ENCODE assay signal across 9 cellular contexts in the genomic region with DNA sequence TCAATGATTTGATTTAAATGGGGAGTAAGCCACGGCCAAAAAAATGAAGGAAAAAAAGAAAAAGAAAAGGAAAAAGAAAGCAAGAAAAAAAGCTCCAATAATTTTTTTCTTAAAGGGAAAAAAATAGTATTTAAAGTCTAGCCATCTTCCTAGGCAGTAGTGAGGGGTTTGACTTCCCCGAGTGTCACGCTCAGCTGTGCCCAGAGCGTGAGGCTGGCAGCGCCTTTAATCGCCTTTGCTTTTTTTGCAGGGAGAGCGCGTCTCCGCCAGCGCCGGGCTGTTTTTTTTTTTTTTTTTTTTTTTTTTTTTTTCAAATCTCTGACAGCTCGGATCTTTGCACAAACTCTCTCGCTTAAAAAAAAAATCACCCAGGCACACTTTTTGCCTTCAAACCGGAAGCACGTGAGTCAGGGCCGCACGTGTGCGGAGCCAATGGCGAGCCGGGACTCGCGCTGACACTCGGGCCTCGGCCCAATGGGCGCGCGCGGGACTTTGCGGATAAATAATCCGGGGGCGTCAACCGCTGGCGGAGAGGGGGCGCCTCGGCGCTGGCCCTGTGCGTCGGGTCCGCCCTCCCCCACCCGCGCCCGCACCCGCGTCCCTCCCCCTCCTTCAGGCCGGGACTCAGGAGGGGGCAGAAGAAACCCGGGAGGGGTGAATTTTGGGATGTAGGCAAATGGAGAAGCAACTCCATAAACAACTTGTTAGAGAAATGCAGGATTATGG. TPM values are rescaled to one million over a fixed set of nuclear protein-coding genes. Genes with fewer than 3 reads are reported as not detected.
DNase-seq lines count a peak whose midpoint lies in the region; ATAC-seq, FAIRE-seq and TF ChIP-seq lines count a peak whose summit lies in the region.
"Had no signal": no experiment of that assay in that cellular context is flagged by ENCODE, and none has a peak within 500 bp of the region (broad histone marks: within the 10 kb centered on the region; RNA-seq: fewer than 3 reads in every experiment).

A gene (minus strand): TSS at position 202 of the 726 bp plus-strand sequence. CDS start 481 bp downstream, outside the sequence.

- H3K4me1 ChIP-seq in keratinocyte (ENCODE audit: control insufficient read depth, extremely low read depth, insufficient read depth, low read length) (peaks cover 6% of the 10 kb centered on the region), urinary bladder (ENCODE audit: insufficient read depth) (peaks cover 3% of the 10 kb centered on the region), left lung (peaks cover 0 to 36% of the 10 kb centered on the region in 2 donors)

- no peaks in the 10 kb centered on the region for H3K9me1 ChIP-seq in keratinocyte (ENCODE audit: control insufficient read depth, extremely low read depth, insufficient read depth, low read length)

- peak within 1 kb of the TSS; percentile 43 to 69 (median 64) for H3K4me3 ChIP-seq in keratinocyte (ENCODE audit: control insufficient read depth in 2 of 3, extremely low read depth in 1 of 3, insufficient read depth in 2 of 3, low read depth in 1 of 3, low read length in 3 of 3)
- H3K4me3 ChIP-seq in urinary bladder (ENCODE audit: low read depth, low read length), result peak within 1 kb of the TSS; percentile 27
- no peak within 1 kb of the TSS for H3K4me3 ChIP-seq in left lung

- peak within 1 kb of the TSS; percentile 72 for H3K4me3 Mint-ChIP-seq in activated naive CD8-positive, alpha-beta T cell

- intact Hi-C loops in Right ventricle myocardium superior (cut with DNase I), result no loop called here
- intact Hi-C loops in cardiac septum (cut with DNase I), result no loop called here
- intact Hi-C loops in left lung (cut with DNase I), result no loop called here

- TF ChIP-seq CTCF in keratinocyte (optimal IDR thresholded peaks at IDR 0.05 in 1 of 3, IDR thresholded peaks at IDR 0.05 in 1 of 3, conservative IDR thresholded peaks at IDR 0.05 in 1 of 3; ENCODE audit: extremely low read depth in 1 of 3, insufficient read depth in 2 of 3, low read length in 3 of 3) (no peak), left lung (IDR thresholded peaks at IDR 0.05) (no peak)

- no peak for ATAC-seq in Right ventricle myocardium superior (ENCODE audit: poor library complexity)
- no peak for ATAC-seq in left lung
- no peak for ATAC-seq in GM19467 (IDR thresholded peaks at IDR 0.05; ENCODE audit: unreplicated experiment)
- ATAC-seq in GM21528 (IDR thresholded peaks at IDR 0.05; ENCODE audit: low FRiP score, unreplicated experiment), result no peak

- no peaks in the 10 kb centered on the region for H3K9me3 Mint-ChIP-seq in activated naive CD8-positive, alpha-beta T cell (ENCODE audit: low read depth)

- WGBS in urinary bladder, result 3% methylated on average over 46 of the region's 46 CpGs

- H3K27me3 ChIP-seq in keratinocyte (ENCODE audit: control insufficient read depth, extremely low read depth, insufficient read depth, low read length) (peaks cover 54% of the 10 kb centered on the region), left lung (peaks cover 97 to 100% of the 10 kb centered on the region in 2 donors)

- no peak for FAIRE-seq in keratinocyte (lab: Jason Lieb, UNC)

- DNase-seq in Right ventricle myocardium superior (peak; percentile 57), cardiac septum (ENCODE audit: low spot score) (no peak), keratinocyte (ENCODE audit: low read depth, low spot score) (peak; percentile 46), left lung (no peak)

- H4K20me1 ChIP-seq in keratinocyte (ENCODE audit: control insufficient read depth, extremely low read depth, insufficient read depth, low read length), result no peaks in the 10 kb centered on the region

- H2AFZ ChIP-seq in keratinocyte (ENCODE audit: control insufficient read depth, low read length), result peak within 1 kb of the TSS; percentile 58

- peaks cover 60% of the 10 kb centered on the region for H3K27me3 Mint-ChIP-seq in activated naive CD8-positive, alpha-beta T cell

- H3K36me3 ChIP-seq in keratinocyte (ENCODE audit: control insufficient read depth in 2 of 2, extremely low read depth in 1 of 2, insufficient read depth in 2 of 2, low read length in 2 of 2) (no peaks in the 10 kb centered on the region), urinary bladder (ENCODE audit: insufficient read depth) (no peaks in the 10 kb centered on the region), left lung (no peaks in the 10 kb centered on the region)

- H3K79me2 ChIP-seq in keratinocyte (ENCODE audit: control insufficient read depth, insufficient read depth, low read length), result no peaks in the 10 kb centered on the region

- peak within 1 kb of the TSS; percentile 89 for H3K4me2 ChIP-seq in keratinocyte (ENCODE audit: control insufficient read depth, extremely low read depth, insufficient read depth, low read depth, low read length)

- H3K36me3 Mint-ChIP-seq in activated naive CD8-positive, alpha-beta T cell, result no peaks in the 10 kb centered on the region

- peak within 1 kb of the TSS; percentile 41 for H3K9ac ChIP-seq in keratinocyte (ENCODE audit: control insufficient read depth, extremely low read depth, insufficient read depth, low read length)

- H3K27ac ChIP-seq in keratinocyte (ENCODE audit: control insufficient read depth, insufficient read depth, low read length) (no peak within 1 kb of the TSS), urinary bladder (ENCODE audit: low read depth) (no peak within 1 kb of the TSS), left lung (no peak within 1 kb of the TSS)
- H3K27ac ChIP-seq: VCaP had no signal

- peaks cover 40% of the 10 kb centered on the region for H3K4me1 Mint-ChIP-seq in activated naive CD8-positive, alpha-beta T cell (ENCODE audit: low read depth)

- H3K9me3 ChIP-seq in keratinocyte (ENCODE audit: control insufficient read depth, low read depth, low read length) (no peaks in the 10 kb centered on the region), left lung (no peaks in the 10 kb centered on the region)

- peak within 1 kb of the TSS; percentile 11 for H3K27ac Mint-ChIP-seq in activated naive CD8-positive, alpha-beta T cell

- dilution Hi-C loops in keratinocyte (cut with MboI; ENCODE audit: extremely low pct_ligation_motif_present, low sequenced_read_pairs), result no loop called here

RNA-seq across cellular contexts. Expression of the gene that starts here (rescaled TPM):
- total RNA-seq in Right ventricle myocardium superior (not detected), cardiac septum (0.13 TPM), urinary bladder (not detected), left lung (not detected)
- polyA plus RNA-seq in keratinocyte (0.05 to 0.24 TPM (median 0.08 TPM) in 3 replicates), urinary bladder (not detected)
- polyA plus RNA-seq in keratinocyte (2011; ENCODE audit: low read depth), result 1.2 TPM
- polyA plus RNA-seq in keratinocyte (2011; cell fraction: cytosol; rRNA removed), result 0.05 and 0.22 TPM in 2 replicates
- 0.15 and 0.28 TPM in 2 replicates for polyA plus RNA-seq in keratinocyte (2011; cell fraction: nucleus; rRNA removed)
- 0.68 and 1.5 TPM in 2 replicates for polyA plus RNA-seq in keratinocyte (2012; ENCODE audit: low replicate concordance)
- 1.0 TPM in 1 of 3 replicates, not detected in the others for polyA minus RNA-seq in keratinocyte
- polyA minus RNA-seq in keratinocyte (2011; cell fraction: cytosol; rRNA and poly(A)+ RNA removed), result not detected
- not detected in 2 replicates for polyA minus RNA-seq in keratinocyte (2011; cell fraction: nucleus; rRNA and poly(A)+ RNA removed)

Comparison
In these comparisons a context has a peak if more than half of its experiments do, and no peak if none do; other contexts are left out.
1. Peak in DNase-seq in Right ventricle myocardium superior; RNA of the gene not detected or under 1 TPM.
2. H3K4me3 ChIP-seq: peak in keratinocyte (3 of 3) and urinary bladder (single experiment); none in left lung (0 of 2).